Comparison of ENCODE assay signal across 28 cellular contexts in the genomic region with DNA sequence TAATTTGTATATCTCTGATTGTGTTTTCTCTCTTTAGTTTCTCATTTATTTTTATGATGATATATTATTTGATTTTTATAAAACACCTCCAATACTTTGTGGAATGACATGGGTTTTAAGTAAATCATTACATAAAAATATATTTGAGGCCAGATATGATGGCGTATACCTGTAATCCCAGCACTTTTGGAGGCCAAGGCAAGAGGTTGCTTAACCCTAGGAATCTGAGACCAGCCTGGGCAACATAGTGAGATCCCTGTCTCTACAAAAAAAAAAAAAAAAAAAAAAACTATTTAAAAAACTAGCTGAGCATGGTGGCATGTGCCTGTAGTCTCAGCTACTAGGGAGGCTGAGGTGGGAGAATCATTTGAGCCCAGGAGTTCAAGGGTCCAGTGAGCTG.
"Had no signal": no experiment of that assay in that cellular context is flagged by ENCODE, and none has a peak within 500 bp of the region (broad histone marks: within the 10 kb centered on the region; RNA-seq: fewer than 3 reads in every experiment).

No MANE protein-coding gene starts in this region.

- H3K4me1 ChIP-seq: stomach, suprapubic skin, testis, tibial nerve, transverse colon, upper lobe of left lung, upper lobe of right lung, uterus had no signal

- H3K27ac Mint-ChIP-seq: stimulated activated effector memory CD8-positive, alpha-beta T cell treated with anti-CD3 and anti-CD28 coated beads, Interleukin-12 subunit alpha, Interleukin-12 subunit beta, amount 100 ng/mL, for 72 hours; stimulated activated memory B cell treated with anti-CD40 and anti-IgM and Interleukin-4, amounts not matched to agents 10 μg/mL and 1 μg/mL and 100 μg/mL, for 72 hours; stimulated activated naive B cell treated with anti-CD40 and anti-IgM and Interleukin-4, amounts not matched to agents 10 μg/mL and 1 μg/mL and 100 μg/mL, for 72 hours; stimulated activated naive CD8-positive, alpha-beta T cell treated with anti-CD3 and anti-CD28 coated beads, Interleukin-15, amount 100 ng/mL, for 72 hours; stimulated activated naive CD8-positive, alpha-beta T cell treated with anti-CD3 and anti-CD28 coated beads, Interleukin-15, Interleukin-2, amounts not matched to agents 100 ng/mL and 50 ng/mL, for 24 hours; type B pancreatic cell had no signal

- H3K36me3 Mint-ChIP-seq: stimulated activated effector memory CD8-positive, alpha-beta T cell treated with anti-CD3 and anti-CD28 coated beads, Interleukin-12 subunit alpha, Interleukin-12 subunit beta, amount 100 ng/mL, for 72 hours; stimulated activated memory B cell treated with anti-CD40 and anti-IgM and Interleukin-4, amounts not matched to agents 10 μg/mL and 1 μg/mL and 100 μg/mL, for 72 hours; stimulated activated naive B cell treated with anti-CD40 and anti-IgM and Interleukin-4, amounts not matched to agents 10 μg/mL and 1 μg/mL and 100 μg/mL, for 72 hours; type B pancreatic cell had no signal

- H3K4me1 Mint-ChIP-seq: stimulated activated effector memory CD8-positive, alpha-beta T cell treated with anti-CD3 and anti-CD28 coated beads, Interleukin-12 subunit alpha, Interleukin-12 subunit beta, amount 100 ng/mL, for 72 hours; stimulated activated memory B cell treated with anti-CD40 and anti-IgM and Interleukin-4, amounts not matched to agents 10 μg/mL and 1 μg/mL and 100 μg/mL, for 72 hours; stimulated activated naive B cell treated with anti-CD40 and anti-IgM and Interleukin-4, amounts not matched to agents 10 μg/mL and 1 μg/mL and 100 μg/mL, for 72 hours; stimulated activated naive CD8-positive, alpha-beta T cell treated with anti-CD3 and anti-CD28 coated beads, Interleukin-15, amount 100 ng/mL, for 72 hours had no signal

- H3K27me3 Mint-ChIP-seq: type B pancreatic cell had no signal

- H3K9me3 ChIP-seq: stomach, suprapubic skin, testis, thoracic aorta, thyroid gland, tibial artery, tibial nerve, transverse colon, upper lobe of left lung, upper lobe of right lung, uterus, vagina had no signal

- ATAC-seq: stimulated activated effector memory CD8-positive, alpha-beta T cell treated with anti-CD3 and anti-CD28 coated beads, Interleukin-12 subunit alpha, Interleukin-12 subunit beta, amount 100 ng/mL, for 72 hours; stimulated activated memory B cell treated with anti-CD40 and anti-IgM and Interleukin-4, amounts not matched to agents 10 μg/mL and 1 μg/mL and 100 μg/mL, for 72 hours; stimulated activated naive B cell treated with anti-CD40 and anti-IgM and Interleukin-4, amounts not matched to agents 10 μg/mL and 1 μg/mL and 100 μg/mL, for 72 hours; stimulated activated naive CD8-positive, alpha-beta T cell treated with anti-CD3 and anti-CD28 coated beads, Interleukin-15, amount 100 ng/mL, for 72 hours; stimulated activated naive CD8-positive, alpha-beta T cell treated with anti-CD3 and anti-CD28 coated beads, Interleukin-15, Interleukin-2, amounts not matched to agents 100 U/mL and 50 U/mL, for 24 hours; upper lobe of right lung had no signal

- FAIRE-seq: urothelium cell line had no signal

- H3K4me3 ChIP-seq: stomach, suprapubic skin, testis, thoracic aorta, thyroid gland, tibial artery, tibial nerve, transverse colon, upper lobe of left lung, upper lobe of right lung, uterus, vagina had no signal

- H3K9me3 Mint-ChIP-seq: stimulated activated effector memory CD8-positive, alpha-beta T cell treated with anti-CD3 and anti-CD28 coated beads, Interleukin-12 subunit alpha, Interleukin-12 subunit beta, amount 100 ng/mL, for 72 hours; stimulated activated memory B cell treated with anti-CD40 and anti-IgM and Interleukin-4, amounts not matched to agents 10 μg/mL and 1 μg/mL and 100 μg/mL, for 72 hours; stimulated activated naive CD8-positive, alpha-beta T cell treated with anti-CD3 and anti-CD28 coated beads, Interleukin-15, amount 100 ng/mL, for 72 hours; stimulated activated naive CD8-positive, alpha-beta T cell treated with anti-CD3 and anti-CD28 coated beads, Interleukin-15, Interleukin-2, amounts not matched to agents 100 ng/mL and 50 ng/mL, for 24 hours; type B pancreatic cell had no signal

- H3K27me3 ChIP-seq: stomach, suprapubic skin, testis, thyroid gland, tibial artery, tibial nerve, transverse colon, upper lobe of left lung, upper lobe of right lung, uterus, vagina had no signal

- H3K36me3 ChIP-seq: stomach, suprapubic skin, thoracic aorta, thyroid gland, tibial artery, tibial nerve, transverse colon, upper lobe of left lung, upper lobe of right lung, uterus, vagina had no signal

- DNase-seq: stimulated activated CD4-positive, alpha-beta T cell treated with anti-CD3 and anti-CD28 coated beads, Interleukin-2, amount 100 ng/mL, for 48 hours; stimulated activated CD4-positive, alpha-beta T cell treated with anti-CD3 and anti-CD28 coated beads, Interleukin-4, amount 100 ng/mL, for 1 hour; stimulated activated CD4-positive, alpha-beta T cell treated with anti-CD3 and anti-CD28 coated beads, Interleukin-4, amount 100 ng/mL, for 24 hours; stimulated activated CD4-positive, alpha-beta T cell treated with anti-CD3 and anti-CD28 coated beads, Interleukin-4, amount 100 ng/mL, for 4 hours; stimulated activated CD8-positive, alpha-beta memory T cell treated with anti-CD3 and anti-CD28 coated beads, Interleukin-4, amount 100 ng/mL, for 48 hours; stimulated activated naive B cell treated with anti-CD40 and anti-IgM and Interleukin-4, amounts not matched to agents 10 μg/mL and 1 μg/mL and 100 μg/mL, for 72 hours; stimulated activated naive CD4-positive, alpha-beta T cell; stimulated activated naive CD4-positive, alpha-beta T cell treated with Interleukin-2 at 50 U/mL for 16 hours; stimulated activated naive CD8-positive, alpha-beta T cell treated with anti-CD3 and anti-CD28 coated beads, Interleukin-15, amount 100 ng/mL, for 72 hours; stimulated activated naive CD8-positive, alpha-beta T cell treated with anti-CD3 and anti-CD28 coated beads, Interleukin-15, Interleukin-2, amounts not matched to agents 100 U/mL and 50 U/mL, for 24 hours; stomach; substantia nigra; testis; thyroid gland; tibial artery; transverse colon; upper lobe of left lung; upper lobe of right lung; uterus had no signal

- H3K27ac ChIP-seq: stomach, suprapubic skin, testis, thoracic aorta, thyroid gland, tibial artery, tibial nerve, transverse colon, upper lobe of left lung, upper lobe of right lung, uterus, vagina had no signal

- H3K4me3 Mint-ChIP-seq: stimulated activated effector memory CD8-positive, alpha-beta T cell treated with anti-CD3 and anti-CD28 coated beads, Interleukin-12 subunit alpha, Interleukin-12 subunit beta, amount 100 ng/mL, for 72 hours; stimulated activated memory B cell treated with anti-CD40 and anti-IgM and Interleukin-4, amounts not matched to agents 10 μg/mL and 1 μg/mL and 100 μg/mL, for 72 hours; stimulated activated naive B cell treated with anti-CD40 and anti-IgM and Interleukin-4, amounts not matched to agents 10 μg/mL and 1 μg/mL and 100 μg/mL, for 72 hours; stimulated activated naive CD8-positive, alpha-beta T cell treated with anti-CD3 and anti-CD28 coated beads, Interleukin-15, amount 100 ng/mL, for 72 hours; stimulated activated naive CD8-positive, alpha-beta T cell treated with anti-CD3 and anti-CD28 coated beads, Interleukin-15, Interleukin-2, amounts not matched to agents 100 ng/mL and 50 ng/mL, for 24 hours; type B pancreatic cell had no signal
